14 cellular contexts compared by ENCODE assay signal in genomic region chr2:175432021-175432420, GRCh38.
DNase-seq lines count a peak whose midpoint lies in the region; ATAC-seq lines count a peak whose summit lies in the region.
"Had no signal": no experiment of that assay in that cellular context is flagged by ENCODE, and none has a peak within 500 bp of the region (broad histone marks: within the 10 kb centered on the region; RNA-seq: fewer than 3 reads in every experiment).

No MANE protein-coding gene starts in this region.

- H2BK120ac ChIP-seq in neuronal stem cell (ENCODE audit: low read depth, low read length), result no peak overlapping the region

- H4K8ac ChIP-seq in neuronal stem cell (ENCODE audit: low read depth, low read length), result no peak overlapping the region

- H3K14ac ChIP-seq in neuronal stem cell (ENCODE audit: low read length), result no peak overlapping the region

- no peak overlapping the region for H3K27ac Mint-ChIP-seq in T-helper 17 cell
- H3K27ac Mint-ChIP-seq: activated CD8-positive, alpha-beta T cell treated with anti-CD3 and anti-CD28 coated beads for 36 hours; activated T-helper 2 cell treated with anti-CD3 and anti-CD28 coated beads, Interferon-gamma antibody, Interleukin-2, Interleukin-4, amounts not matched to agents 10 μg/mL and 5 μg/mL and 100 μg/mL, durations not matched to agents 14 hours and 24 hours and 36 hours; mesothelial cell of epicardium; stimulated activated memory B cell treated with anti-CD40 and anti-IgM and Interleukin-4, amounts not matched to agents 10 μg/mL and 1 μg/mL and 100 μg/mL, for 72 hours had no signal

- H3K27ac ChIP-seq in neuronal stem cell (replicated peaks; ENCODE audit: low read length), result no peak overlapping the region

- H3K4me2 ChIP-seq in neuronal stem cell (ENCODE audit: insufficient read depth, low read length, poor library complexity, severe bottlenecking), result no peak overlapping the region

- no peak overlapping the region for H2BK12ac ChIP-seq in neuronal stem cell (ENCODE audit: low read length)

- H3K36me3 Mint-ChIP-seq in T-helper 17 cell (ENCODE audit: low read depth), result no peaks in the 10 kb centered on the region
- H3K36me3 Mint-ChIP-seq: mesothelial cell of epicardium; stimulated activated memory B cell treated with anti-CD40 and anti-IgM and Interleukin-4, amounts not matched to agents 10 μg/mL and 1 μg/mL and 100 μg/mL, for 72 hours had no signal

- H2BK5ac ChIP-seq in neuronal stem cell (ENCODE audit: low read length), result no peak overlapping the region

- no peak overlapping the region for H3K4me3 Mint-ChIP-seq in T-helper 17 cell
- H3K4me3 Mint-ChIP-seq: activated CD8-positive, alpha-beta T cell treated with anti-CD3 and anti-CD28 coated beads for 36 hours; mesothelial cell of epicardium; stimulated activated memory B cell treated with anti-CD40 and anti-IgM and Interleukin-4, amounts not matched to agents 10 μg/mL and 1 μg/mL and 100 μg/mL, for 72 hours had no signal

- peak overlapping the region; percentile 69 for H2AFZ ChIP-seq in neuronal stem cell (ENCODE audit: low read length)

- H3K27me3 Mint-ChIP-seq in T-helper 17 cell, result peaks cover 9% of the 10 kb centered on the region
- H3K27me3 Mint-ChIP-seq: stimulated activated memory B cell treated with anti-CD40 and anti-IgM and Interleukin-4, amounts not matched to agents 10 μg/mL and 1 μg/mL and 100 μg/mL, for 72 hours had no signal

- H2BK15ac ChIP-seq in neuronal stem cell (ENCODE audit: low read length), result no peak overlapping the region

- peaks cover 7 to 10% of the 10 kb centered on the region in 2 donors for H3K4me1 ChIP-seq in neuronal stem cell (ENCODE audit: control insufficient read depth in 2 of 2, insufficient read depth in 1 of 2, low read depth in 1 of 2, low read length in 2 of 2)

- no peaks in the 10 kb centered on the region for H3K27me3 ChIP-seq in neuronal stem cell (ENCODE audit: control insufficient read depth in 3 of 3, insufficient read depth in 3 of 3, low read depth in 1 of 3, low read length in 3 of 3)

- H4K91ac ChIP-seq in neuronal stem cell (ENCODE audit: low read depth, low read length, poor library complexity), result no peak overlapping the region

- no peak overlapping the region for H3K4ac ChIP-seq in neuronal stem cell (ENCODE audit: low read length)

- no peak overlapping the region for H2AK5ac ChIP-seq in neuronal stem cell (ENCODE audit: low read depth, low read length)

- no peak overlapping the region for H3K23ac ChIP-seq in neuronal stem cell (ENCODE audit: low read depth, low read length, poor library complexity)

- no peak overlapping the region for H3K4me3 ChIP-seq in neuronal stem cell (ENCODE audit: low read length in 2 of 2)

- ATAC-seq in GM19035 (IDR thresholded peaks at IDR 0.05; ENCODE audit: unreplicated experiment) (no peak), T-helper 17 cell (no peak)
- ATAC-seq: activated CD8-positive, alpha-beta T cell treated with anti-CD3 and anti-CD28 coated beads for 36 hours; HepG2; SK-N-SH treated with all-trans-retinoic acid at 6 μM for 48 hours; stimulated activated memory B cell treated with anti-CD40 and anti-IgM and Interleukin-4, amounts not matched to agents 10 μg/mL and 1 μg/mL and 100 μg/mL, for 72 hours had no signal

- no peaks in the 10 kb centered on the region for H3K36me3 ChIP-seq in neuronal stem cell (replicated peaks in 1 of 2; ENCODE audit: control insufficient read depth in 2 of 2, insufficient read depth in 2 of 2, low read length in 2 of 2)

- in situ Hi-C loops in SK-MEL-5 (cut with HindIII; ENCODE audit: low pct_unique_long_range_greater_than_20kb, low sequenced_read_pairs), result no loop called here

- H3K9ac ChIP-seq in neuronal stem cell (ENCODE audit: low read depth, low read length, poor library complexity), result no peak overlapping the region

- DNase-seq in NCI-H1092 treated with DMSO at 0.1 percent for 48 hours (lab: John Stamatoyannopoulos, UW) (peak; percentile 79), NCI-H2107 (lab: John Stamatoyannopoulos, UW) (peak; percentile 69), SK-MEL-5 (ENCODE audit: low read depth, low spot score) (peak; percentile 77), neuronal stem cell (ENCODE audit: low spot score) (no peak), activated gamma-delta T cell treated with Interleukin-2 at 50 U/mL for 16 hours (no peak), GM19238 (ENCODE audit: insufficient read length, low spot score) (no peak), T-helper 17 cell (no peak)
- DNase-seq: activated CD8-positive, alpha-beta T cell treated with anti-CD3 and anti-CD28 coated beads for 36 hours had no signal

- WGBS in neuronal stem cell (ENCODE audit: extremely low coverage in 2 of 2, insufficient read length in 2 of 2, insufficient replicate concordance in 1 of 2), 2 donors, result no CpG with 5 or more reads among the region's 5 CpGs

- no peaks in the 10 kb centered on the region for H3K4me1 Mint-ChIP-seq in T-helper 17 cell
- H3K4me1 Mint-ChIP-seq: stimulated activated memory B cell treated with anti-CD40 and anti-IgM and Interleukin-4, amounts not matched to agents 10 μg/mL and 1 μg/mL and 100 μg/mL, for 72 hours had no signal

- no peaks in the 10 kb centered on the region for H3K79me1 ChIP-seq in neuronal stem cell (ENCODE audit: low read depth, low read length)

- peak overlapping the region; percentile 1 for H3K18ac ChIP-seq in neuronal stem cell (ENCODE audit: low read length)

- H3K9me3 ChIP-seq in neuronal stem cell (replicated peaks in 1 of 2; ENCODE audit: control insufficient read depth in 2 of 2, insufficient read depth in 1 of 2, low read depth in 1 of 2, low read length in 2 of 2) (no peaks in the 10 kb centered on the region), T-helper 17 cell (ENCODE audit: control insufficient read depth, low read length, poor library complexity, severe bottlenecking) (no peaks in the 10 kb centered on the region)

Comparison
In these comparisons a context has a peak if more than half of its experiments do, and no peak if none do; other contexts are left out.
1. DNase-seq: peak in NCI-H1092 treated with DMSO at 0.1 percent for 48 hours (single experiment), NCI-H2107 (single experiment) and SK-MEL-5 (single experiment); none in neuronal stem cell (single experiment), activated gamma-delta T cell treated with Interleukin-2 at 50 U/mL for 16 hours (single experiment), GM19238 (single experiment) and T-helper 17 cell (0 of 3).